4 cellular contexts compared by ENCODE assay signal in the genomic region with DNA sequence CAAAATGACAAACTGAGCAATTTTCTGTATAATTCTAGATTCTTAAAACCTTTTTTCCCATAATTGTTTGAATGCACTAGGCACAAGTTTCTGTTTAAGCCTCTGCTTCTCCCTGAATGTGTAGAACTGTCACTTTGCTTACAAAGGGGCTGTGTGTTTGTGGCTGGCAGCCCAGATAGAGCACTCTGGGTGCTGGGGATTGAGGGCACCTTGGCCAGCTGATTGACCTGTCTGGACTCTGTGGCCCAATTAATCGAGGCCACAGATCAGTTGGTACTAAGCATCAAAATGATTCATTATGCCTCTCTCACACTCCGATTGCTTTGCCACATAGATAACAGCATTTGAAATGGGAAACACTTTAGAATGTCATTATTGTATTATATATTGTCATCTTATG. TPM values are rescaled to one million over a fixed set of nuclear protein-coding genes. Genes with fewer than 3 reads are reported as not detected.
"Had no signal": no experiment of that assay in that cellular context is flagged by ENCODE, and none has a peak within 500 bp of the region (broad histone marks: within the 10 kb centered on the region; RNA-seq: fewer than 3 reads in every experiment).

No MANE protein-coding gene starts in this region.

- ATAC-seq: GM12878 had no signal

- DNase-seq: GDM1, GF-D8 had no signal

RNA-seq across cellular contexts. Expression of a gene that starts 12.1 kb away (rescaled TPM):
- total RNA-seq: G401 had no signal
